Comparison of ENCODE assay signal across 1 cellular context in the genomic region with DNA sequence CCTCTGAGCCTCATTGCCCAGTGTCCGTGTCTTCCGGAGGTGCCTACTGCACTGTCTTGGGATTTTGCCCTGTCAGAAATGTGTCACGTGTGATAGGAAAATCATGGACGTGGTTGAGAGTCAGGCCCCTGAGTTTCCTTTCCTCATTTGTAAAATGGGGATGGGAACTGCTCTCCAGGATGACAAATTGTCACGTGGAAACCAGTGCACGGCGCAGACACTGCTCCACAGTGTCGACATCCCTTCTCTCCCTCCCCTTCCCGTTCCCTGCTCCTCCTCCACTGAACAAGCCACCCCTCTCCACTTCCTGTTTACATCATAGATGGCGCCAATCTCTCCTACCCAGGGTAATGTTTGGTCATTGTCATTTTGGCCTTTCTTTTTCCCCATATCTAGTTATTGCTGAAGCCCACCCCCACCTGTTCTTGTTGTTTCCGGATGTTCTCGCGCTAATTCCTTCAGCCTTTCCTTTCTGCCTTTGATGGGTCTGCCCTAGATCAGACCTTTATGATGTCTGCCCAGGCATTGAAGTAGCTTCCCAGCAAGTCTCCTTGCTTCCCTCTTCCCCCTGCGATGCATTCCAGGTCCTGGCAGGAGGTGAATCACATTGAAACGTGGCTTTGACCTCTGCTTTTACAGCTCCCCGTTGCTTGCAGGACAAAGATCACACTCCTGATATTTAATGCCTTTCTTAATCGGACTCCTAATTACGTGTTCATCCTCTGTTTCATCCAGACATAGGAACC.
TF ChIP-seq lines count a peak whose summit lies in the region.

No MANE protein-coding gene starts in this region.

TF ChIP-seq in H1, 55 proteins besides CTCF, POLR2A, EP300 and RAD21 (continued from another document):
- TF ChIP-seq, protein P1, sequence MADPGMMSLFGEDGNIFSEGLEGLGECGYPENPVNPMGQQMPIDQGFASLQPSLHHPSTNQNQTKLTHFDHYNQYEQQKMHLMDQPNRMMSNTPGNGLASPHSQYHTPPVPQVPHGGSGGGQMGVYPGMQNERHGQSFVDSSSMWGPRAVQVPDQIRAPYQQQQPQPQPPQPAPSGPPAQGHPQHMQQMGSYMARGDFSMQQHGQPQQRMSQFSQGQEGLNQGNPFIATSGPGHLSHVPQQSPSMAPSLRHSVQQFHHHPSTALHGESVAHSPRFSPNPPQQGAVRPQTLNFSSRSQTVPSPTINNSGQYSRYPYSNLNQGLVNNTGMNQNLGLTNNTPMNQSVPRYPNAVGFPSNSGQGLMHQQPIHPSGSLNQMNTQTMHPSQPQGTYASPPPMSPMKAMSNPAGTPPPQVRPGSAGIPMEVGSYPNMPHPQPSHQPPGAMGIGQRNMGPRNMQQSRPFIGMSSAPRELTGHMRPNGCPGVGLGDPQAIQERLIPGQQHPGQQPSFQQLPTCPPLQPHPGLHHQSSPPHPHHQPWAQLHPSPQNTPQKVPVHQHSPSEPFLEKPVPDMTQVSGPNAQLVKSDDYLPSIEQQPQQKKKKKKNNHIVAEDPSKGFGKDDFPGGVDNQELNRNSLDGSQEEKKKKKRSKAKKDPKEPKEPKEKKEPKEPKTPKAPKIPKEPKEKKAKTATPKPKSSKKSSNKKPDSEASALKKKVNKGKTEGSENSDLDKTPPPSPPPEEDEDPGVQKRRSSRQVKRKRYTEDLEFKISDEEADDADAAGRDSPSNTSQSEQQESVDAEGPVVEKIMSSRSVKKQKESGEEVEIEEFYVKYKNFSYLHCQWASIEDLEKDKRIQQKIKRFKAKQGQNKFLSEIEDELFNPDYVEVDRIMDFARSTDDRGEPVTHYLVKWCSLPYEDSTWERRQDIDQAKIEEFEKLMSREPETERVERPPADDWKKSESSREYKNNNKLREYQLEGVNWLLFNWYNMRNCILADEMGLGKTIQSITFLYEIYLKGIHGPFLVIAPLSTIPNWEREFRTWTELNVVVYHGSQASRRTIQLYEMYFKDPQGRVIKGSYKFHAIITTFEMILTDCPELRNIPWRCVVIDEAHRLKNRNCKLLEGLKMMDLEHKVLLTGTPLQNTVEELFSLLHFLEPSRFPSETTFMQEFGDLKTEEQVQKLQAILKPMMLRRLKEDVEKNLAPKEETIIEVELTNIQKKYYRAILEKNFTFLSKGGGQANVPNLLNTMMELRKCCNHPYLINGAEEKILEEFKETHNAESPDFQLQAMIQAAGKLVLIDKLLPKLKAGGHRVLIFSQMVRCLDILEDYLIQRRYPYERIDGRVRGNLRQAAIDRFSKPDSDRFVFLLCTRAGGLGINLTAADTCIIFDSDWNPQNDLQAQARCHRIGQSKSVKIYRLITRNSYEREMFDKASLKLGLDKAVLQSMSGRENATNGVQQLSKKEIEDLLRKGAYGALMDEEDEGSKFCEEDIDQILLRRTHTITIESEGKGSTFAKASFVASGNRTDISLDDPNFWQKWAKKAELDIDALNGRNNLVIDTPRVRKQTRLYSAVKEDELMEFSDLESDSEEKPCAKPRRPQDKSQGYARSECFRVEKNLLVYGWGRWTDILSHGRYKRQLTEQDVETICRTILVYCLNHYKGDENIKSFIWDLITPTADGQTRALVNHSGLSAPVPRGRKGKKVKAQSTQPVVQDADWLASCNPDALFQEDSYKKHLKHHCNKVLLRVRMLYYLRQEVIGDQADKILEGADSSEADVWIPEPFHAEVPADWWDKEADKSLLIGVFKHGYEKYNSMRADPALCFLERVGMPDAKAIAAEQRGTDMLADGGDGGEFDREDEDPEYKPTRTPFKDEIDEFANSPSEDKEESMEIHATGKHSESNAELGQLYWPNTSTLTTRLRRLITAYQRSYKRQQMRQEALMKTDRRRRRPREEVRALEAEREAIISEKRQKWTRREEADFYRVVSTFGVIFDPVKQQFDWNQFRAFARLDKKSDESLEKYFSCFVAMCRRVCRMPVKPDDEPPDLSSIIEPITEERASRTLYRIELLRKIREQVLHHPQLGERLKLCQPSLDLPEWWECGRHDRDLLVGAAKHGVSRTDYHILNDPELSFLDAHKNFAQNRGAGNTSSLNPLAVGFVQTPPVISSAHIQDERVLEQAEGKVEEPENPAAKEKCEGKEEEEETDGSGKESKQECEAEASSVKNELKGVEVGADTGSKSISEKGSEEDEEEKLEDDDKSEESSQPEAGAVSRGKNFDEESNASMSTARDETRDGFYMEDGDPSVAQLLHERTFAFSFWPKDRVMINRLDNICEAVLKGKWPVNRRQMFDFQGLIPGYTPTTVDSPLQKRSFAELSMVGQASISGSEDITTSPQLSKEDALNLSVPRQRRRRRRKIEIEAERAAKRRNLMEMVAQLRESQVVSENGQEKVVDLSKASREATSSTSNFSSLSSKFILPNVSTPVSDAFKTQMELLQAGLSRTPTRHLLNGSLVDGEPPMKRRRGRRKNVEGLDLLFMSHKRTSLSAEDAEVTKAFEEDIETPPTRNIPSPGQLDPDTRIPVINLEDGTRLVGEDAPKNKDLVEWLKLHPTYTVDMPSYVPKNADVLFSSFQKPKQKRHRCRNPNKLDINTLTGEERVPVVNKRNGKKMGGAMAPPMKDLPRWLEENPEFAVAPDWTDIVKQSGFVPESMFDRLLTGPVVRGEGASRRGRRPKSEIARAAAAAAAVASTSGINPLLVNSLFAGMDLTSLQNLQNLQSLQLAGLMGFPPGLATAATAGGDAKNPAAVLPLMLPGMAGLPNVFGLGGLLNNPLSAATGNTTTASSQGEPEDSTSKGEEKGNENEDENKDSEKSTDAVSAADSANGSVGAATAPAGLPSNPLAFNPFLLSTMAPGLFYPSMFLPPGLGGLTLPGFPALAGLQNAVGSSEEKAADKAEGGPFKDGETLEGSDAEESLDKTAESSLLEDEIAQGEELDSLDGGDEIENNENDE (IDR thresholded peaks at IDR 0.05; ENCODE audit: insufficient replicate concordance, low read length) = no peak
- no peak for TF ChIP-seq GTF2F1 (IDR thresholded peaks at IDR 0.05; ENCODE audit: borderline replicate concordance, low read depth, low read length)
- TF ChIP-seq YY1 (IDR thresholded peaks at IDR 0.05; ENCODE audit: low read depth, low read length) = no peak
